Comparison of ENCODE assay signal across 1 cellular context in the genomic region with DNA sequence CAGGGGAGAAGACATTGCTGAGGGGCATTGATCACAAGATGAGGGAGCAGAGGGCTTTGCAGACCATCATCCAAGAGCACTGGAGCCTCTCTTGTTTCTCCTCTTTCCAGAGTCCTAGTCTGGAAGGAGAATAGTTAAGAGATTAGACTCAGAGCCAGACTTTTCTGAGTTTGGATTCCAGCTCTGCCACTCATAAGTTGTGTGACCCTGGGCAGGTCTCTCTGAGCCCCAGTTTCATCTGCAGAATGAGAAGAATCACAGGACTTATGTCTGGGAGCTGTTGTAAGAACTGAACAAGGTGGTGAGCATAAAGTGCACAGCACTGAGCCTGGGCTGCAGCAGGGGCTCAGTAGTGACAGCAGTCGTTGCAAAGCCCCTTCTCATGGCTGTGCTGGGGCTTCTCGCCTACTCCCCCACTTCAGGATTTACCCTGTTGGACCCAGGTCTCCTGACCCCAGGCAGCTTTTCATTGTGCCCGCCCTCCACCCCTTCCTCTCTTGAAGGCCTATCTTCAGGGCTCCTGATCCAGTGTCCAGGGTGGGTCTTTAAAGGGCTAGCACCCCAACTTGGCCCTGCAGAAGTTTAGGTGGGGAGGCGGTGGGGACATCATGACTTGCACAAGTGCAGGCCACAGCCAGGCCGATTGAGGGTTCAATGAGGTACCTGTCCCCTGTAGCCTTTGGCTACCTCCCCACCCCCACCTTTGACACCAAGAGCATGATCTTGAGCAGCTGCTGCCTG.
TF ChIP-seq lines count a peak whose summit lies in the region.

No MANE protein-coding gene starts in this region.

TF ChIP-seq in IMR-90, 13 proteins besides CTCF, POLR2A, EP300 and RAD21 (continued from another document):
- TF ChIP-seq USF2 (IDR thresholded peaks at IDR 0.05; ENCODE audit: low read depth, low read length): no peak
- no peak for TF ChIP-seq SMC3 (IDR thresholded peaks at IDR 0.05; ENCODE audit: low read depth, low read length)
- no peak for TF ChIP-seq RCOR1 (IDR thresholded peaks at IDR 0.05; ENCODE audit: insufficient replicate concordance, low read length)
- TF ChIP-seq RFX5 (IDR thresholded peaks at IDR 0.05; ENCODE audit: low read depth, low read length): no peak
